25 cellular contexts compared by ENCODE assay signal in genomic region chr14:52103416-52103815, GRCh38. TPM values are rescaled to one million over a fixed set of nuclear protein-coding genes. Genes with fewer than 3 reads are reported as not detected.
A peak's percentile ranks its signal among the peaks of the same experiment; 100 is the strongest.
DNase-seq lines count a peak whose midpoint lies in the region; ATAC-seq and TF ChIP-seq lines count a peak whose summit lies in the region.
"Had no signal": no experiment of that assay in that cellular context is flagged by ENCODE, and none has a peak within 500 bp of the region (broad histone marks: within the 10 kb centered on the region; RNA-seq: fewer than 3 reads in every experiment).

No MANE protein-coding gene starts in this region.

- no peak overlapping the region for H3K4me3 ChIP-seq in IMR-90 (ENCODE audit: insufficient read depth, low read depth, low read length)
- H3K4me3 ChIP-seq in mesenchymal stem cell (ENCODE audit: insufficient read depth in 1 of 2, low read depth in 1 of 2, low read length in 2 of 2): no peak overlapping the region
- H3K4me3 ChIP-seq in CD8-positive, alpha-beta memory T cell (ENCODE audit: low read length): no peak overlapping the region
- H3K4me3 ChIP-seq: GM23338, K562 had no signal

- H3K9me3 ChIP-seq in IMR-90 (ENCODE audit: control insufficient read depth, insufficient read depth, low read length): no peaks in the 10 kb centered on the region
- H3K9me3 ChIP-seq in mesenchymal stem cell (ENCODE audit: control insufficient read depth, low read length): no peaks in the 10 kb centered on the region
- H3K9me3 ChIP-seq in CD8-positive, alpha-beta memory T cell (ENCODE audit: low read length): no peaks in the 10 kb centered on the region

- no peak overlapping the region for H3K27ac Mint-ChIP-seq in CD8-positive, alpha-beta memory T cell
- H3K27ac Mint-ChIP-seq: CD4-positive, alpha-beta memory T cell; GM23338; H9 had no signal

- TF ChIP-seq RAD21 in IMR-90 (IDR thresholded peaks at IDR 0.05; ENCODE audit: low read length): no peak

- H3K56ac ChIP-seq in IMR-90 (ENCODE audit: extremely low read depth, insufficient read depth, low read length): no peak overlapping the region

- WGBS in IMR-90 (ENCODE audit: extremely low coverage in 2 of 2, insufficient read length in 1 of 2), 2 experiments: no CpG with 5 or more reads among the region's 8 CpGs
- 94% methylated on average over 8 of the region's 8 CpGs for WGBS in mesenchymal stem cell

- TF ChIP-seq CTCF in IMR-90 (conservative IDR thresholded peaks at IDR 0.05; ENCODE audit: low read depth, low read length): no peak

- H3K79me1 ChIP-seq in IMR-90 (ENCODE audit: low read depth in 1 of 2, low read length in 2 of 2) (peaks cover 0 to 3% of the 10 kb centered on the region in 2 experiments; a peak in 1 of 4 replicates), mesenchymal stem cell (replicated peaks; ENCODE audit: low read length, poor library complexity, severe bottlenecking) (no peaks in the 10 kb centered on the region)

- no peak overlapping the region for H2BK12ac ChIP-seq in mesenchymal stem cell (ENCODE audit: low read length in 2 of 2)

- no peaks in the 10 kb centered on the region for H3K9me3 Mint-ChIP-seq in CD8-positive, alpha-beta memory T cell
- H3K9me3 Mint-ChIP-seq: CD4-positive, alpha-beta memory T cell; GM23338; H9 had no signal

- H2BK5ac ChIP-seq in IMR-90 (ENCODE audit: low read depth, low read length, poor library complexity, severe bottlenecking): no peak overlapping the region
- H2BK5ac ChIP-seq in mesenchymal stem cell (ENCODE audit: low read depth, low read length, poor library complexity, severe bottlenecking): no peak overlapping the region

- POLR2A ChIA-PET in IMR-90 (lab: Charles Lee; ENCODE audit: unreplicated experiment): no interaction called here
- POLR2A ChIA-PET in CD8-positive, alpha-beta memory T cell (lab: Charles Lee): no interaction called here

- H3K14ac ChIP-seq in IMR-90 (replicated peaks; ENCODE audit: low read depth, low read length) (no peak overlapping the region), mesenchymal stem cell (ENCODE audit: low read length in 2 of 2) (no peak overlapping the region)

- H3K36me3 Mint-ChIP-seq in CD8-positive, alpha-beta memory T cell: no peaks in the 10 kb centered on the region
- H3K36me3 Mint-ChIP-seq: CD4-positive, alpha-beta memory T cell had no signal

- ATAC-seq in IMR-90 (ENCODE audit: low read depth) (no peak), GM21390 (IDR thresholded peaks at IDR 0.05; ENCODE audit: unreplicated experiment) (no peak)
- ATAC-seq: GM23338, HepG2, K562, Panc1 had no signal

- H3K36me3 ChIP-seq in IMR-90 (ENCODE audit: control insufficient read depth, insufficient read depth, low read length) (no peaks in the 10 kb centered on the region), mesenchymal stem cell (ENCODE audit: control insufficient read depth in 1 of 2, insufficient read depth in 2 of 2, low read depth in 1 of 2, low read length in 2 of 2) (no peaks in the 10 kb centered on the region)
- no peaks in the 10 kb centered on the region for H3K36me3 ChIP-seq in CD8-positive, alpha-beta memory T cell (ENCODE audit: insufficient read depth, low read length)

- H3K27ac ChIP-seq in IMR-90 (ENCODE audit: insufficient read depth, low read length) (no peak overlapping the region), mesenchymal stem cell (ENCODE audit: low read length, poor library complexity, severe bottlenecking) (no peak overlapping the region)
- no peak overlapping the region for H3K27ac ChIP-seq in CD8-positive, alpha-beta memory T cell (ENCODE audit: low read depth, low read length)
- H3K27ac ChIP-seq: RWPE1 had no signal

- H2BK15ac ChIP-seq in IMR-90 (ENCODE audit: low read depth, low read length) (peak overlapping the region; percentile 48; the same call in 1 of the 3 replicates), mesenchymal stem cell (ENCODE audit: low read depth, poor library complexity, severe bottlenecking) (peak overlapping the region; percentile 48)

- H4K91ac ChIP-seq in IMR-90 (ENCODE audit: insufficient read depth, low read depth, low read length) (no peak overlapping the region), mesenchymal stem cell (ENCODE audit: low read length) (no peak overlapping the region)

- H3K4me2 ChIP-seq in IMR-90 (ENCODE audit: low read depth, low read length): no peak overlapping the region
- no peak overlapping the region for H3K4me2 ChIP-seq in mesenchymal stem cell (ENCODE audit: low read length, poor library complexity, severe bottlenecking)
- H3K4me2 ChIP-seq: GM23338 had no signal

- in situ Hi-C loops in IMR-90 (cut with MboI; ENCODE audit: low sequenced_read_pairs): no loop called here

- no peaks in the 10 kb centered on the region for H3K4me1 Mint-ChIP-seq in CD8-positive, alpha-beta memory T cell
- H3K4me1 Mint-ChIP-seq: CD4-positive, alpha-beta memory T cell had no signal

- H4K20me1 ChIP-seq in IMR-90 (ENCODE audit: insufficient read depth, low read length): no peaks in the 10 kb centered on the region

- no peak overlapping the region for H2AFZ ChIP-seq in IMR-90 (replicated peaks; ENCODE audit: low read length, poor library complexity)
- H2AFZ ChIP-seq in mesenchymal stem cell (ENCODE audit: low read depth, low read length): no peak overlapping the region
- H2AFZ ChIP-seq: GM23338 had no signal

- BruUV-seq in IMR-90 (replicated peaks; lab: Mats Ljungman, UMichigan): no TSS peak

- H3K9me1 ChIP-seq in IMR-90 (ENCODE audit: insufficient read depth, low read length): peaks cover 9% of the 10 kb centered on the region; the same call in 1 of the 2 replicates

- dilution Hi-C loops in IMR-90 (cut with HindIII; ENCODE audit: low sequenced_read_pairs, unreplicated experiment): no loop called here

- no peak overlapping the region for H4K5ac ChIP-seq in IMR-90 (ENCODE audit: low read depth, low read length)

- H2AK5ac ChIP-seq in IMR-90 (ENCODE audit: low read depth, low read length) (no peak overlapping the region), mesenchymal stem cell (ENCODE audit: low read length, severe bottlenecking) (no peak overlapping the region)

- DNase-seq in IMR-90: no peak
- DNase-seq in NCI-H1092 treated with DMSO at 0.1 percent for 48 hours (lab: John Stamatoyannopoulos, UW): peak; percentile 77
- DNase-seq in NCI-H2081 treated with DMSO at 0.1 percent for 48 hours (lab: John Stamatoyannopoulos, UW): peak; percentile 14
- no peak for DNase-seq in mesenchymal stem cell
- no peak for DNase-seq in CD8-positive, alpha-beta memory T cell
- DNase-seq in NCI-H2227 (lab: John Stamatoyannopoulos, UW; ENCODE audit: unreplicated experiment): no peak
- DNase-seq: C1 segment of cervical spinal cord; CD4-positive, alpha-beta memory T cell; DMS 273 treated with DMSO at 0.1 percent for 48 hours; DND-41; H9; Kasumi-1; MV-4-11; NCI-H1930; NCI-H226; NCI-H524; SHP77 had no signal

- CTCF ChIA-PET in IMR-90 (lab: Yijun Ruan, JAX): interaction anchor here (1.0 kb wide), 1 partner anchor 26 kb away, joined by 3 read pairs; no protein-coding TSS in a partner anchor
- CTCF ChIA-PET in CD8-positive, alpha-beta memory T cell (lab: Charles Lee): no interaction called here

- intact Hi-C loops in IMR-90 (cut with micrococcal nuclease): no loop called here

- H3K27me3 ChIP-seq in IMR-90 (ENCODE audit: control insufficient read depth, insufficient read depth, low read length): no peaks in the 10 kb centered on the region
- H3K27me3 ChIP-seq in mesenchymal stem cell (ENCODE audit: control insufficient read depth in 1 of 2, insufficient read depth in 1 of 2, low read length in 2 of 2): no peaks in the 10 kb centered on the region
- H3K27me3 ChIP-seq in CD8-positive, alpha-beta memory T cell (ENCODE audit: insufficient read depth, low read length, poor library complexity, severe bottlenecking): no peaks in the 10 kb centered on the region

- H3K4me1 ChIP-seq in IMR-90 (ENCODE audit: control insufficient read depth, insufficient read depth, low read length) (peaks cover 11% of the 10 kb centered on the region), mesenchymal stem cell (ENCODE audit: control insufficient read depth, insufficient read depth, low read depth, low read length) (peaks cover 6% of the 10 kb centered on the region)
- H3K4me1 ChIP-seq in CD8-positive, alpha-beta memory T cell (ENCODE audit: insufficient read depth, low read length): no peaks in the 10 kb centered on the region

- H3K9ac ChIP-seq in IMR-90 (ENCODE audit: low read depth, low read length) (no peak overlapping the region), mesenchymal stem cell (ENCODE audit: low read length) (no peak overlapping the region)

- peak overlapping the region; percentile 21; the same call in 1 of the 2 replicates for H2BK20ac ChIP-seq in IMR-90 (ENCODE audit: low read depth, low read length)

- H4K8ac ChIP-seq in IMR-90 (ENCODE audit: low read depth in 2 of 2, low read length in 2 of 2) (no peak overlapping the region), mesenchymal stem cell (ENCODE audit: low read length) (peak overlapping the region; percentile 49)

- no peak for TF ChIP-seq POLR2A in IMR-90 (IDR thresholded peaks at IDR 0.05; ENCODE audit: low read depth, low read length)

- no peak overlapping the region for H3K23ac ChIP-seq in IMR-90 (ENCODE audit: low read depth, low read length)
- no peak overlapping the region for H3K23ac ChIP-seq in mesenchymal stem cell (ENCODE audit: low read length in 2 of 2)

- H3K27me3 Mint-ChIP-seq in CD8-positive, alpha-beta memory T cell: peaks cover 0 to 4% of the 10 kb centered on the region in 2 donors

- H3K4ac ChIP-seq in IMR-90 (ENCODE audit: low read depth, low read length) (no peak overlapping the region), mesenchymal stem cell (ENCODE audit: low read depth in 1 of 2, low read length in 2 of 2) (no peak overlapping the region)

- H2BK120ac ChIP-seq in IMR-90 (ENCODE audit: low read depth, low read length): peak overlapping the region; percentile 48; the same call in 1 of the 2 replicates
- H2BK120ac ChIP-seq in mesenchymal stem cell (ENCODE audit: low read depth, low read length): no peak overlapping the region

- no peak overlapping the region for H2AK9ac ChIP-seq in IMR-90 (replicated peaks; ENCODE audit: low read depth, low read length, poor library complexity)

- H3K18ac ChIP-seq in IMR-90 (ENCODE audit: low read depth, low read length) (no peak overlapping the region), mesenchymal stem cell (ENCODE audit: low read depth in 1 of 2, low read length in 2 of 2) (no peak overlapping the region)

- H3K4me3 Mint-ChIP-seq in CD8-positive, alpha-beta memory T cell: no peak overlapping the region
- H3K4me3 Mint-ChIP-seq: CD4-positive, alpha-beta memory T cell; GM23338; H9 had no signal

RNA-seq across cellular contexts. Expression of gene NID2, which starts 34.6 kb away (rescaled TPM):
- total RNA-seq in IMR-90 (2012; rRNA removed): 101 and 102 TPM in 2 replicates
- 278 and 303 TPM in 2 replicates for polyA plus RNA-seq in IMR-90 (2012; rRNA removed)
- 237 and 279 TPM in 2 replicates for polyA plus RNA-seq in IMR-90 (2012; cell fraction: cytosol; rRNA removed)
- 363 and 859 TPM in 2 replicates for polyA plus RNA-seq in IMR-90 (2012; cell fraction: nucleus; rRNA removed; ENCODE audit: low replicate concordance)
- polyA plus RNA-seq in mesenchymal stem cell (2013, experiment 1 of 2): 213 TPM
- 208 TPM for polyA plus RNA-seq in mesenchymal stem cell (2013, experiment 2 of 2)
- not detected for total RNA-seq in CD8-positive, alpha-beta memory T cell
- 0.30 TPM for polyA plus RNA-seq in CD8-positive, alpha-beta memory T cell
- total RNA-seq: CD4-positive, alpha-beta memory T cell; HepG2; MCF 10A; OCI-LY7 had no signal

Comparison
In these comparisons a context has a peak if more than half of its experiments do, and no peak if none do; other contexts are left out.
1. DNase-seq: peak in NCI-H1092 treated with DMSO at 0.1 percent for 48 hours (single experiment) and NCI-H2081 treated with DMSO at 0.1 percent for 48 hours (single experiment); none in IMR-90 (single experiment), mesenchymal stem cell (single experiment), CD8-positive, alpha-beta memory T cell (0 of 5) and NCI-H2227 (single experiment).
2. RNA of gene NID2, which starts 34.6 kb away (total RNA-seq): 101 to 102 TPM in IMR-90; not detected in CD8-positive, alpha-beta memory T cell; every median in the first group is over 10 times any median in the second.